ENCODE assay signal across 17 cellular contexts in genomic region chr1:178279287-178279686, GRCh38.
A peak's percentile ranks its signal among the peaks of the same experiment; 100 is the strongest.
DNase-seq lines count a peak whose midpoint lies in the region; ATAC-seq and TF ChIP-seq lines count a peak whose summit lies in the region.
"Had no signal": no experiment of that assay in that cellular context is flagged by ENCODE, and none has a peak within 500 bp of the region (broad histone marks: within the 10 kb centered on the region; RNA-seq: fewer than 3 reads in every experiment).

No MANE protein-coding gene starts in this region.

- no peaks in the 10 kb centered on the region for H3K79me1 ChIP-seq in H9 (ENCODE audit: insufficient read depth, low read depth, low read length, poor library complexity, severe bottlenecking)
- peaks cover 3% of the 10 kb centered on the region for H3K79me1 ChIP-seq in trophoblast cell (ENCODE audit: low read length)

- peaks cover 12% of the 10 kb centered on the region for H3K4me1 ChIP-seq in H9 (ENCODE audit: insufficient read depth, low read length)
- peaks cover 49% of the 10 kb centered on the region for H3K4me1 ChIP-seq in mammary epithelial cell (ENCODE audit: insufficient read depth, low read length)
- peaks cover 71% of the 10 kb centered on the region for H3K4me1 ChIP-seq in foreskin keratinocyte
- peaks cover 4 to 6% of the 10 kb centered on the region in 2 experiments for H3K4me1 ChIP-seq in trophoblast cell (ENCODE audit: control insufficient read depth in 1 of 2, insufficient read depth in 2 of 2, low read length in 2 of 2)

- H3K27me3 Mint-ChIP-seq in H9 (ENCODE audit: low read depth), result no peaks in the 10 kb centered on the region
- no peaks in the 10 kb centered on the region for H3K27me3 Mint-ChIP-seq in activated naive CD4-positive, alpha-beta T cell treated with anti-CD3 and anti-CD28 coated beads for 36 hours (ENCODE audit: low read depth)

- H3T11ph ChIP-seq in H9 (ENCODE audit: low read length), result no peak overlapping the region

- H3K56ac ChIP-seq in H9 (ENCODE audit: insufficient read length, low read depth, low read length), result no peak overlapping the region

- H3K27ac Mint-ChIP-seq in H9, result peak overlapping the region; percentile 20 to 94 (median 68); a peak in 5 of 7 replicates
- no peak overlapping the region for H3K27ac Mint-ChIP-seq in activated naive CD4-positive, alpha-beta T cell treated with anti-CD3 and anti-CD28 coated beads for 36 hours

- peaks cover 5% of the 10 kb centered on the region for H3K36me3 ChIP-seq in mammary epithelial cell (ENCODE audit: insufficient read depth, low read length)
- peaks cover 0 to 2% of the 10 kb centered on the region in 2 experiments for H3K36me3 ChIP-seq in trophoblast cell (ENCODE audit: control insufficient read depth in 1 of 2, insufficient read depth in 2 of 2, low read length in 2 of 2)
- H3K36me3 ChIP-seq: BLaER1 treated with 17β-estradiol and CSF1 and Interleukin-3, amounts not matched to agents 10 nM and 100 nM had no signal

- H4K12ac ChIP-seq in trophoblast cell (ENCODE audit: low read depth, low read length), result no peak overlapping the region

- no peak for TF ChIP-seq CTCF in H9 (conservative IDR thresholded peaks at IDR 0.05)
- no peak for TF ChIP-seq CTCF in mammary epithelial cell (conservative IDR thresholded peaks at IDR 0.05 in 1 of 2, IDR thresholded peaks at IDR 0.05 in 1 of 2; ENCODE audit: extremely low read depth in 1 of 2, insufficient read depth in 1 of 2, low read depth in 1 of 2, low read length in 2 of 2)
- no peak for TF ChIP-seq CTCF in foreskin keratinocyte (conservative IDR thresholded peaks at IDR 0.05)

- H3K9me3 ChIP-seq in H9 (ENCODE audit: control insufficient read depth, low read depth, low read length) (no peaks in the 10 kb centered on the region), mammary epithelial cell (replicated peaks; ENCODE audit: insufficient read depth, low read length) (no peaks in the 10 kb centered on the region), trophoblast cell (ENCODE audit: insufficient read depth, low read depth, low read length) (no peaks in the 10 kb centered on the region)

- no peak overlapping the region for H2BK12ac ChIP-seq in H9 (ENCODE audit: insufficient read length, low read depth, low read length)
- no peak overlapping the region for H2BK12ac ChIP-seq in trophoblast cell (ENCODE audit: low read length)

- H2AK5ac ChIP-seq in H9 (ENCODE audit: insufficient read length, low read length), result no peak overlapping the region
- no peak overlapping the region for H2AK5ac ChIP-seq in trophoblast cell (ENCODE audit: low read length)

- no peak overlapping the region for H3K14ac ChIP-seq in H9 (ENCODE audit: insufficient read depth, low read length)
- no peak overlapping the region for H3K14ac ChIP-seq in trophoblast cell (ENCODE audit: low read length)

- H3K79me2 ChIP-seq in H9 (ENCODE audit: insufficient read depth, low read length), result peaks cover 2% of the 10 kb centered on the region; the same call in 1 of the 2 replicates
- H3K79me2 ChIP-seq in mammary epithelial cell (ENCODE audit: insufficient read depth, low read length), result peaks cover 81% of the 10 kb centered on the region
- H3K79me2 ChIP-seq in trophoblast cell (ENCODE audit: control insufficient read depth, insufficient read depth, low read length, poor library complexity), result no peaks in the 10 kb centered on the region

- ATAC-seq in foreskin keratinocyte, result no peak

- peaks cover 52 to 62% of the 10 kb centered on the region in 2 experiments for H3K4me1 Mint-ChIP-seq in H9
- no peaks in the 10 kb centered on the region for H3K4me1 Mint-ChIP-seq in activated naive CD4-positive, alpha-beta T cell treated with anti-CD3 and anti-CD28 coated beads for 36 hours (ENCODE audit: low read depth)

- H3K27me3 ChIP-seq in H9 (ENCODE audit: insufficient read depth, low read length) (no peaks in the 10 kb centered on the region), mammary epithelial cell (ENCODE audit: insufficient read depth, low read length) (no peaks in the 10 kb centered on the region), foreskin keratinocyte (no peaks in the 10 kb centered on the region), trophoblast cell (ENCODE audit: insufficient read depth, low read length) (no peaks in the 10 kb centered on the region)
- H3K27me3 ChIP-seq: BLaER1 treated with 17β-estradiol and CSF1 and Interleukin-3, amounts not matched to agents 10 nM and 100 nM had no signal

- H3K4me2 ChIP-seq in H9 (ENCODE audit: insufficient read depth, insufficient read length, low read length), result no peak overlapping the region
- H3K4me2 ChIP-seq in mammary epithelial cell (ENCODE audit: insufficient read depth, low read depth, low read length), result peak overlapping the region; percentile 40
- H3K4me2 ChIP-seq in trophoblast cell (ENCODE audit: low read length), result no peak overlapping the region

- H2BK5ac ChIP-seq in H9 (ENCODE audit: insufficient read length, low read length), result no peak overlapping the region
- H2BK5ac ChIP-seq in trophoblast cell (ENCODE audit: low read depth, low read length, poor library complexity), result no peak overlapping the region

- intact Hi-C loops in mammary epithelial cell (cut with micrococcal nuclease), result no loop called here
- intact Hi-C loops in posterior cingulate gyrus (cut with DNase I), result no loop called here
- intact Hi-C loops in activated naive CD4-positive, alpha-beta T cell treated with anti-CD3 and anti-CD28 coated beads for 36 hours (cut with micrococcal nuclease), result no loop called here

- H4K20me1 ChIP-seq in H9 (ENCODE audit: control insufficient read depth, insufficient read depth, insufficient read length) (no peaks in the 10 kb centered on the region), mammary epithelial cell (ENCODE audit: insufficient read depth, low read length) (no peaks in the 10 kb centered on the region)
- H4K20me1 ChIP-seq: BLaER1 treated with 17β-estradiol and CSF1 and Interleukin-3, amounts not matched to agents 10 nM and 100 nM had no signal

- no peak overlapping the region for H2BK15ac ChIP-seq in H9 (ENCODE audit: low read depth, low read length)

- BruUV-seq in mammary epithelial cell (replicated peaks; lab: Mats Ljungman, UMichigan), result no TSS peak

- H2BK120ac ChIP-seq in H9 (ENCODE audit: low read depth, low read length, poor library complexity, severe bottlenecking) (no peak overlapping the region), trophoblast cell (ENCODE audit: insufficient read depth, low read length, poor library complexity) (peak overlapping the region; percentile 46)

- peak overlapping the region in 1 of 2 experiments; percentile 24; a peak in 1 of 5 replicates for H3K4me3 Mint-ChIP-seq in H9
- H3K4me3 Mint-ChIP-seq in activated naive CD4-positive, alpha-beta T cell treated with anti-CD3 and anti-CD28 coated beads for 36 hours, result no peak overlapping the region

- CTCF ChIA-PET in mammary epithelial cell (lab: Charles Lee; ENCODE audit: low non-redundant PET), result no interaction called here
- CTCF ChIA-PET in activated naive CD4-positive, alpha-beta T cell treated with anti-CD3 and anti-CD28 coated beads for 36 hours (lab: Charles Lee), result no interaction called here

- H3K9ac ChIP-seq in H9 (ENCODE audit: extremely low read depth, insufficient read length, low read length) (no peak overlapping the region), mammary epithelial cell (ENCODE audit: insufficient read depth, low read length) (peak overlapping the region; percentile 21), trophoblast cell (ENCODE audit: low read length) (no peak overlapping the region)
- H3K9ac ChIP-seq: BLaER1 treated with 17β-estradiol and CSF1 and Interleukin-3, amounts not matched to agents 10 nM and 100 nM had no signal

- no peak overlapping the region for H3K4me3 ChIP-seq in mammary epithelial cell (replicated peaks in 1 of 3; ENCODE audit: insufficient read depth in 1 of 3, low read depth in 2 of 3, low read length in 3 of 3)
- H3K4me3 ChIP-seq in trophoblast cell (ENCODE audit: low read depth, low read length), result no peak overlapping the region
- H3K4me3 ChIP-seq: BLaER1 treated with 17β-estradiol and CSF1 and Interleukin-3, amounts not matched to agents 10 nM and 100 nM had no signal

- DNase-seq in H9 (no peak), mammary epithelial cell (no peak), foreskin keratinocyte (no peak), trophoblast cell (peak; percentile 2 to 65), COLO668 (lab: John Stamatoyannopoulos, UW; ENCODE audit: unreplicated experiment) (no peak), posterior cingulate gyrus (no peak)
- DNase-seq in activated naive CD4-positive, alpha-beta T cell treated with anti-CD3 and anti-CD28 coated beads for 36 hours, result no peak
- DNase-seq: HCEC 1CT; IMR-90; Karpas-422; MM.1S; NCI-H1092 treated with DMSO at 0.1 percent for 48 hours; NCI-H187; NCI-H446; NK-92 treated with Interleukin-12 subunit alpha and Interleukin-12 subunit beta, amount 100 ng/mL, for 24 hours; RPMI8226 had no signal

- H4K91ac ChIP-seq in H9 (ENCODE audit: insufficient read length, low read depth, low read length), result no peak overlapping the region
- H4K91ac ChIP-seq in trophoblast cell (ENCODE audit: low read depth, low read length), result no peak overlapping the region

- H4K8ac ChIP-seq in H9 (replicated peaks; ENCODE audit: insufficient read length, low read depth, low read length) (no peak overlapping the region), trophoblast cell (ENCODE audit: low read depth, low read length) (no peak overlapping the region)

- in situ Hi-C loops in mammary epithelial cell (cut with MboI; ENCODE audit: low sequenced_read_pairs in 2 of 2), result loop anchor here (5.0 to 10.0 kb wide), 2 partner anchors 244 to 247 kb away; no protein-coding TSS in a partner anchor

- H4K5ac ChIP-seq in H9 (ENCODE audit: insufficient read length, low read depth, low read length), result no peak overlapping the region

- H2AFZ ChIP-seq in H9 (ENCODE audit: low read length) (no peak overlapping the region), mammary epithelial cell (ENCODE audit: low read depth, low read length) (no peak overlapping the region), trophoblast cell (ENCODE audit: insufficient read depth, low read length, poor library complexity) (no peak overlapping the region)

- H3K36me3 Mint-ChIP-seq in H9 (ENCODE audit: insufficient read depth in 1 of 3, low read depth in 3 of 3), result peaks cover 6 to 12% (median 10%) of the 10 kb centered on the region in 3 experiments; a peak in 5 of 7 replicates
- no peaks in the 10 kb centered on the region for H3K36me3 Mint-ChIP-seq in activated naive CD4-positive, alpha-beta T cell treated with anti-CD3 and anti-CD28 coated beads for 36 hours (ENCODE audit: low read depth)

- H2BK20ac ChIP-seq in H9 (ENCODE audit: low read depth, low read length, poor library complexity, severe bottlenecking), result no peak overlapping the region

- H3K18ac ChIP-seq in H9 (ENCODE audit: insufficient read length, low read depth, low read length), result no peak overlapping the region
- H3K18ac ChIP-seq in trophoblast cell (ENCODE audit: low read length), result no peak overlapping the region

- H3K27ac ChIP-seq in H9 (ENCODE audit: insufficient read length, low read depth, low read length), result no peak overlapping the region
- H3K27ac ChIP-seq in mammary epithelial cell (ENCODE audit: insufficient read depth, low read depth, low read length), result peak overlapping the region; percentile 62
- peak overlapping the region; percentile 62 for H3K27ac ChIP-seq in foreskin keratinocyte
- no peak overlapping the region for H3K27ac ChIP-seq in trophoblast cell (ENCODE audit: low read depth, low read length)

- H3K9me3 Mint-ChIP-seq in H9, result peaks cover 0 to 6% of the 10 kb centered on the region in 2 experiments; a peak in 1 of 5 replicates
- no peaks in the 10 kb centered on the region for H3K9me3 Mint-ChIP-seq in activated naive CD4-positive, alpha-beta T cell treated with anti-CD3 and anti-CD28 coated beads for 36 hours

- dilution Hi-C loops in mammary epithelial cell (cut with HindIII; ENCODE audit: low sequenced_read_pairs), result no loop called here

- H3K23ac ChIP-seq in H9 (ENCODE audit: insufficient read length, low read depth, low read length) (no peak overlapping the region), trophoblast cell (ENCODE audit: low read length) (no peak overlapping the region)

- no CpG with 5 or more reads among the region's 1 CpG for WGBS in H9 (ENCODE audit: extremely low coverage, insufficient read length, low lambda C conversion rate)
- 100% methylated on average over 1 of the region's 1 CpG for WGBS in mammary epithelial cell (ENCODE audit: low coverage, missing lambda C conversion rate)
- no CpG with 5 or more reads among the region's 1 CpG for WGBS in trophoblast cell (ENCODE audit: extremely low coverage, insufficient coverage, insufficient read length)

- H3K23me2 ChIP-seq in H9 (ENCODE audit: insufficient read length, low read depth, low read length, poor library complexity, severe bottlenecking), result no peaks in the 10 kb centered on the region

- H3K4ac ChIP-seq in H9 (ENCODE audit: low read depth, low read length) (no peak overlapping the region), trophoblast cell (ENCODE audit: low read depth, low read length) (no peak overlapping the region)

Comparison
In these comparisons a context has a peak if more than half of its experiments do, and no peak if none do; other contexts are left out.
1. DNase-seq: peak in trophoblast cell (2 of 2); none in H9 (single experiment), mammary epithelial cell (single experiment), foreskin keratinocyte (0 of 2), COLO668 (single experiment), posterior cingulate gyrus (0 of 10) and activated naive CD4-positive, alpha-beta T cell treated with anti-CD3 and anti-CD28 coated beads for 36 hours (single experiment).
2. H3K27ac ChIP-seq: peak in mammary epithelial cell (single experiment) and foreskin keratinocyte (single experiment); none in H9 (single experiment) and trophoblast cell (single experiment).